In genomic region chr4:17781831-17782287, GRCh38 we compare ENCODE assay signal across 8 cellular contexts. TPM values are rescaled to one million over a fixed set of nuclear protein-coding genes. Genes with fewer than 3 reads are reported as not detected.
DNase-seq lines count a peak whose midpoint lies in the region; ATAC-seq, FAIRE-seq and TF ChIP-seq lines count a peak whose summit lies in the region.

No MANE protein-coding gene starts in this region.

- H3K9me3 ChIP-seq in A549 (no peaks in the 10 kb centered on the region), H1 (ENCODE audit: insufficient read depth in 2 of 2, low read depth in 1 of 2, low read length in 1 of 2) (no peaks in the 10 kb centered on the region), ovary (no peaks in the 10 kb centered on the region)

- DNase-seq in A549 (ENCODE audit: low read depth in 1 of 2, low spot score in 1 of 2) = no peak
- no peak for DNase-seq in HFF-Myc (ENCODE audit: extremely low read depth, low read depth)
- DNase-seq in H1 (ENCODE audit: low read depth in 1 of 2, low spot score in 2 of 2) = no peak
- DNase-seq in natural killer cell = no peak
- no peak for DNase-seq in ovary
- DNase-seq in C1 segment of cervical spinal cord (lab: John Stamatoyannopoulos, UW) = no peak

- peak overlapping the region; percentile 95 for H3K4me2 ChIP-seq in A549
- H3K4me2 ChIP-seq in H1 (ENCODE audit: insufficient read depth in 1 of 2, low read depth in 2 of 2, low read length in 2 of 2) = peak overlapping the region; percentile 82 to 92

- H3K56ac ChIP-seq in H1 (replicated peaks; ENCODE audit: insufficient read length, low read depth, low read length) = no peak overlapping the region

- TF ChIP-seq EP300 in A549 (IDR thresholded peaks at IDR 0.05) = no peak
- no peak for TF ChIP-seq EP300 in H1 (IDR thresholded peaks at IDR 0.05; ENCODE audit: borderline replicate concordance in 1 of 2, low read depth in 2 of 2, low read length in 2 of 2)
- no peak for TF ChIP-seq EP300 in ovary (IDR thresholded peaks at IDR 0.05)

- H3K18ac ChIP-seq in H1 (ENCODE audit: extremely low read depth, low read length) = no peak overlapping the region

- peaks cover 21 to 36% (median 32%) of the 10 kb centered on the region in 4 experiments for H3K27me3 ChIP-seq in H1 (replicated peaks in 1 of 4; ENCODE audit: control insufficient read depth in 3 of 4, extremely low read depth in 1 of 4, insufficient read depth in 3 of 4, low read length in 3 of 4)
- H3K27me3 ChIP-seq in ovary = no peaks in the 10 kb centered on the region

- no peak overlapping the region for H3K4ac ChIP-seq in H1 (replicated peaks; ENCODE audit: insufficient read length, low read depth, low read length)

- no peak overlapping the region for H3K27ac Mint-ChIP-seq in natural killer cell

- H3K9me3 Mint-ChIP-seq in natural killer cell = no peaks in the 10 kb centered on the region

- H2AFZ ChIP-seq in H1 (ENCODE audit: low read length) = peak overlapping the region; percentile 43

- no peak overlapping the region for H4K8ac ChIP-seq in H1 (ENCODE audit: extremely low read depth, insufficient read depth, low read length)

- no peak overlapping the region; a peak in 2 of 7 replicates for H3K9ac ChIP-seq in H1 (replicated peaks in 1 of 4; ENCODE audit: extremely low read depth in 1 of 4, low read depth in 3 of 4, low read length in 3 of 4)

- 66% methylated on average over 23 of the region's 27 CpGs for WGBS in A549 (ENCODE audit: missing lambda C conversion rate)
- WGBS in H1 (ENCODE audit: extremely low coverage in 1 of 2, insufficient coverage in 1 of 2, insufficient read length in 1 of 2, insufficient replicate concordance in 2 of 2, low coverage in 1 of 2, low lambda C conversion rate in 2 of 2, missing lambda C conversion rate in 1 of 2), 2 experiments = 3% methylated on average over 27 of the region's 27 CpGs; no CpG with 5 or more reads in 1 of the 2 experiments
- 4 to 6% (median 6%) methylated on average over 27 of the region's 27 CpGs for WGBS in ovary, 3 donors

- H3K4me3 ChIP-seq in A549 (peak overlapping the region; percentile 48; the same call in 2 of the 3 replicates), HFF-Myc (replicated peaks; ENCODE audit: low read depth, low read length) (peak overlapping the region; percentile 43), H1 (ENCODE audit: extremely low read depth in 1 of 4, insufficient read depth in 2 of 4, low read depth in 3 of 4, low read length in 4 of 4) (peak overlapping the region; percentile 16 to 62 (median 40)), ovary (no peak overlapping the region)

- H2BK120ac ChIP-seq in H1 (replicated peaks; ENCODE audit: low read depth, low read length) = no peak overlapping the region

- no peak overlapping the region for H2BK20ac ChIP-seq in H1 (ENCODE audit: low read length)

- TF ChIP-seq RAD21 in A549 (conservative IDR thresholded peaks at IDR 0.05 in 1 of 2, IDR thresholded peaks at IDR 0.05 in 1 of 2) = no peak
- TF ChIP-seq RAD21 in H1 (IDR thresholded peaks at IDR 0.05 in 1 of 2, conservative IDR thresholded peaks at IDR 0.05 in 1 of 2; ENCODE audit: low read depth in 2 of 2, low read length in 2 of 2) = no peak

- H3K79me2 ChIP-seq in H1 (ENCODE audit: control insufficient read depth in 1 of 2, insufficient read depth in 2 of 2, low read length in 2 of 2) = no peaks in the 10 kb centered on the region

- H3K23me2 ChIP-seq in H1 (ENCODE audit: low read depth, low read length) = peaks cover 13% of the 10 kb centered on the region; the same call in 1 of the 2 replicates

- no peak overlapping the region for H2BK5ac ChIP-seq in H1 (ENCODE audit: low read depth, low read length)

- TF ChIP-seq POLR2A in A549 (IDR thresholded peaks at IDR 0.05; ENCODE audit: low read length) (no peak), H1 (IDR thresholded peaks at IDR 0.05; ENCODE audit: control extremely low read depth in 1 of 2, low read depth in 2 of 2, low read length in 2 of 2) (no peak), ovary (IDR thresholded peaks at IDR 0.05) (no peak)

- H3K27me3 Mint-ChIP-seq in natural killer cell (ENCODE audit: low read depth in 2 of 2) = peaks cover 29 to 49% of the 10 kb centered on the region in 2 donors

- intact Hi-C loops in natural killer cell (cut with micrococcal nuclease) = no loop called here
- intact Hi-C loops in ovary (cut with DNase I) = no loop called here

- 0 out of 2 replicates have a peak overlapping the region, but pooled peaks have one; percentile 14 for H2BK12ac ChIP-seq in H1 (ENCODE audit: low read depth, low read length)

- H2AK5ac ChIP-seq in H1 (ENCODE audit: low read depth, low read length) = no peak overlapping the region

- H4K5ac ChIP-seq in H1 (ENCODE audit: insufficient read length, low read depth, low read length) = no peak overlapping the region

- POLR2A ChIA-PET in A549 (lab: Yijun Ruan, JAX) (no interaction called here), H1 (lab: Charles Lee; ENCODE audit: partially characterized antibody) (interaction anchor here (0.7 to 2.0 kb wide), 6 partner anchors 8 to 35 kb away, joined by 3 to 5 read pairs (median 4); partner anchors contain the start of genes DCAF16 and NCAPG)

- TF ChIP-seq CTCF in A549 (IDR thresholded peaks at IDR 0.05) = no peak
- no peak for TF ChIP-seq CTCF in HFF-Myc (IDR thresholded peaks at IDR 0.05; ENCODE audit: low read depth, low read length, missing control alignments)
- TF ChIP-seq CTCF in H1 (IDR thresholded peaks at IDR 0.05; ENCODE audit: control extremely low read depth in 1 of 3, insufficient read depth in 1 of 3, low read depth in 1 of 3, low read length in 3 of 3) = no peak
- no peak for TF ChIP-seq CTCF in natural killer cell (IDR thresholded peaks at IDR 0.05)
- no peak for TF ChIP-seq CTCF in ovary (IDR thresholded peaks at IDR 0.05)

- no peaks in the 10 kb centered on the region for H3K36me3 Mint-ChIP-seq in natural killer cell

- peaks cover 0 to 1% of the 10 kb centered on the region in 2 experiments for H4K20me1 ChIP-seq in H1 (replicated peaks in 1 of 2; ENCODE audit: control insufficient read depth in 1 of 2, insufficient read depth in 2 of 2, low read length in 2 of 2)

- peak overlapping the region; percentile 38 for H3K4me3 Mint-ChIP-seq in natural killer cell

- no peak overlapping the region for H2BK15ac ChIP-seq in H1 (ENCODE audit: low read length)

- no peak for FAIRE-seq in A549 (lab: Jason Lieb, UNC)
- no peak for FAIRE-seq in H1 (lab: Jason Lieb, UNC)

- H3K4me1 ChIP-seq in A549 (peaks cover 7% of the 10 kb centered on the region; the same call in 1 of the 3 replicates), H1 (replicated peaks in 1 of 4; ENCODE audit: control insufficient read depth in 3 of 4, insufficient read depth in 4 of 4, low read length in 3 of 4) (peaks cover 0 to 14% (median 6%) of the 10 kb centered on the region in 4 experiments; a peak in 5 of 7 replicates), ovary (ENCODE audit: insufficient read depth) (peaks cover 7% of the 10 kb centered on the region)

- ATAC-seq in A549 = 0 out of 6 replicates have a peak, but pooled peaks of 1 of the 2 experiments have one; percentile 12
- ATAC-seq in natural killer cell = no peak
- no peak for ATAC-seq in HG03571 (IDR thresholded peaks at IDR 0.05; ENCODE audit: unreplicated experiment)
- ATAC-seq in HG02970 (IDR thresholded peaks at IDR 0.05; ENCODE audit: low FRiP score, unreplicated experiment) = no peak

- CTCF ChIA-PET in A549 (lab: Yijun Ruan, JAX) = no interaction called here
- CTCF ChIA-PET in H1 (lab: Charles Lee; ENCODE audit: partially characterized antibody) = interaction anchor here (1.0 to 1.1 kb wide), 2 partner anchors 17 to 22 kb away, joined by 3 to 4 read pairs; no protein-coding TSS in a partner anchor

- H3K36me3 ChIP-seq in H1 (ENCODE audit: control insufficient read depth in 2 of 4, insufficient read depth in 4 of 4, low read length in 3 of 4) (no peaks in the 10 kb centered on the region), ovary (no peaks in the 10 kb centered on the region)

- H3K27ac ChIP-seq in A549 (no peak overlapping the region), H1 (ENCODE audit: low read depth, low read length) (no peak overlapping the region), ovary (no peak overlapping the region)

- no peak overlapping the region for H4K91ac ChIP-seq in H1 (replicated peaks; ENCODE audit: insufficient read length, low read length)

- no peaks in the 10 kb centered on the region for H3K79me1 ChIP-seq in H1 (ENCODE audit: low read depth, low read length)

- peaks cover 16 to 23% of the 10 kb centered on the region in 2 donors for H3K4me1 Mint-ChIP-seq in natural killer cell

- H3K23ac ChIP-seq in H1 (ENCODE audit: insufficient read length) = no peak overlapping the region

- H3K14ac ChIP-seq in H1 (ENCODE audit: insufficient read length) = no peak overlapping the region

RNA-seq across cellular contexts. Expression of gene FAM184B, which starts 0.4 kb away (rescaled TPM):
- polyA plus RNA-seq in A549 (2011; rRNA removed) = 0.01 TPM in 1 of 2 replicates, not detected in the other
- under 0.01 and 0.01 TPM in 2 replicates for polyA plus RNA-seq in A549 (2012; cell fraction: cytosol; rRNA removed)
- not detected in 2 replicates for polyA plus RNA-seq in A549 (2012; cell fraction: nucleus; rRNA removed)
- polyA plus RNA-seq in A549 (2017; fragmentation: RNase III; extraction: RNeasy Plus Mini Kit Qiagen cat#74134 plus additional on column Dnase treatment) = 0.01 to 0.04 TPM in 2 of 3 replicates, not detected in the other
- polyA minus RNA-seq in A549 (2011; rRNA and poly(A)+ RNA removed) = not detected in 2 replicates
- 0.39 and 0.46 TPM in 2 replicates for total RNA-seq in H1 (2021; fragmentation: NEBNext Ultra II Directional; extraction: Animal tissue kit (Norgen Biotek cat#: 25700))
- polyA plus RNA-seq in H1 (2011; rRNA removed) = 0.05 TPM in 2 replicates
- 0.08 TPM for polyA plus RNA-seq in H1 (2011; cell fraction: cytosol; rRNA removed)
- 0.07 TPM for polyA plus RNA-seq in H1 (2011; cell fraction: nucleus; rRNA removed)
- 0.19 to 0.20 TPM (median 0.19 TPM) in 3 of 4 replicates, not detected in the other for polyA plus RNA-seq in H1 (2012, experiment 1 of 2)
- polyA plus RNA-seq in H1 (2012, experiment 2 of 2) = 0.03 TPM
- polyA plus RNA-seq in H1 (2013, experiment 1 of 2) = 0.28 TPM
- polyA plus RNA-seq in H1 (2013, experiment 2 of 2) = 0.24 TPM
- 0.05 and 0.06 TPM in 2 replicates for polyA minus RNA-seq in H1 (2011; rRNA and poly(A)+ RNA removed)
- 0.15 TPM for polyA minus RNA-seq in H1 (2011; cell fraction: cytosol; rRNA and poly(A)+ RNA removed)
- 0.10 TPM for polyA minus RNA-seq in H1 (2011; cell fraction: nucleus; rRNA and poly(A)+ RNA removed)
- total RNA-seq in natural killer cell = under 1 TPM in 1 of 3 donors, not detected in 2; 0.05 TPM
- under 1 TPM in 2 of 7 donors, not detected in 5; 0.03 to 0.05 TPM for total RNA-seq in ovary
- under 1 TPM; 0.03 to 0.17 TPM for polyA plus RNA-seq in ovary

RNA-seq across cellular contexts. Expression of gene DCAF16, which starts 28.7 kb away (rescaled TPM):
- polyA plus RNA-seq in A549 (2011; rRNA removed) = 12.9 and 13.3 TPM in 2 replicates
- polyA plus RNA-seq in A549 (2012; cell fraction: cytosol; rRNA removed) = 6.9 and 7.4 TPM in 2 replicates
- polyA plus RNA-seq in A549 (2012; cell fraction: nucleus; rRNA removed) = 5.7 and 7.2 TPM in 2 replicates
- 6.3 to 7.9 TPM (median 6.8 TPM) in 3 replicates for polyA plus RNA-seq in A549 (2017; fragmentation: RNase III; extraction: RNeasy Plus Mini Kit Qiagen cat#74134 plus additional on column Dnase treatment)
- polyA minus RNA-seq in A549 (2011; rRNA and poly(A)+ RNA removed) = 9.5 and 11.2 TPM in 2 replicates
- total RNA-seq in H1 (2021; fragmentation: NEBNext Ultra II Directional; extraction: Animal tissue kit (Norgen Biotek cat#: 25700)) = 55.7 and 57.9 TPM in 2 replicates
- 22.7 and 26.5 TPM in 2 replicates for polyA plus RNA-seq in H1 (2011; rRNA removed)
- polyA plus RNA-seq in H1 (2011; cell fraction: cytosol; rRNA removed) = 26.0 TPM
- polyA plus RNA-seq in H1 (2011; cell fraction: nucleus; rRNA removed) = 23.4 TPM
- polyA plus RNA-seq in H1 (2012, experiment 1 of 2) = 28.9 to 33.9 TPM (median 31.1 TPM) in 4 replicates
- 7.3 TPM for polyA plus RNA-seq in H1 (2012, experiment 2 of 2)
- 38.2 TPM for polyA plus RNA-seq in H1 (2013, experiment 1 of 2)
- 35.8 TPM for polyA plus RNA-seq in H1 (2013, experiment 2 of 2)
- polyA minus RNA-seq in H1 (2011; rRNA and poly(A)+ RNA removed) = 31.4 and 48.1 TPM in 2 replicates
- 30.5 TPM for polyA minus RNA-seq in H1 (2011; cell fraction: cytosol; rRNA and poly(A)+ RNA removed)
- polyA minus RNA-seq in H1 (2011; cell fraction: nucleus; rRNA and poly(A)+ RNA removed) = 35.2 TPM
- 10 to 100 TPM; 73.9 to 93.8 (median 90.3) TPM for total RNA-seq in natural killer cell
- 10 to 100 TPM; 31.4 to 65.0 (median 56.9) TPM for total RNA-seq in ovary
- 10 to 100 TPM; 25.8 to 32.5 TPM for polyA plus RNA-seq in ovary

RNA-seq across cellular contexts. Expression of gene NCAPG, which starts 28.9 kb away (rescaled TPM):
- polyA plus RNA-seq in A549 (2011; rRNA removed) = 22.3 and 36.4 TPM in 2 replicates
- polyA plus RNA-seq in A549 (2012; cell fraction: cytosol; rRNA removed) = 7.8 and 8.5 TPM in 2 replicates
- polyA plus RNA-seq in A549 (2012; cell fraction: nucleus; rRNA removed) = 5.9 and 8.1 TPM in 2 replicates
- polyA plus RNA-seq in A549 (2017; fragmentation: RNase III; extraction: RNeasy Plus Mini Kit Qiagen cat#74134 plus additional on column Dnase treatment) = 23.7 to 27.5 TPM (median 23.9 TPM) in 3 replicates
- 8.0 and 10.5 TPM in 2 replicates for polyA minus RNA-seq in A549 (2011; rRNA and poly(A)+ RNA removed)
- 52.3 and 56.6 TPM in 2 replicates for total RNA-seq in H1 (2021; fragmentation: NEBNext Ultra II Directional; extraction: Animal tissue kit (Norgen Biotek cat#: 25700))
- 6.8 and 12.9 TPM in 2 replicates for polyA plus RNA-seq in H1 (2011; rRNA removed)
- 17.9 TPM for polyA plus RNA-seq in H1 (2011; cell fraction: cytosol; rRNA removed)
- polyA plus RNA-seq in H1 (2011; cell fraction: nucleus; rRNA removed) = 7.8 TPM
- polyA plus RNA-seq in H1 (2012, experiment 1 of 2) = 20.0 to 38.8 TPM (median 23.6 TPM) in 4 replicates
- polyA plus RNA-seq in H1 (2012, experiment 2 of 2) = 1.9 TPM
- polyA plus RNA-seq in H1 (2013, experiment 1 of 2) = 30.6 TPM
- polyA plus RNA-seq in H1 (2013, experiment 2 of 2) = 29.1 TPM
- polyA minus RNA-seq in H1 (2011; rRNA and poly(A)+ RNA removed) = 21.3 and 25.7 TPM in 2 replicates
- polyA minus RNA-seq in H1 (2011; cell fraction: cytosol; rRNA and poly(A)+ RNA removed) = 16.5 TPM
- polyA minus RNA-seq in H1 (2011; cell fraction: nucleus; rRNA and poly(A)+ RNA removed) = 37.0 TPM
- 1 to 10 TPM; 1.3 to 1.8 (median 1.6) TPM for total RNA-seq in natural killer cell
- total RNA-seq in ovary = 1 to 10 TPM in 1 of 7 donors, under 1 TPM in 4, not detected in 2; 0.25 to 1.9 (median 0.48) TPM
- 1 to 10 TPM in 1 of 2 donors, under 1 TPM in 1; 0.48 to 1.3 TPM for polyA plus RNA-seq in ovary

Comparison
In these comparisons a context has a peak if more than half of its experiments do, and no peak if none do; other contexts are left out.
1. RNA of gene NCAPG, which starts 28.9 kb away (total RNA-seq): 52.3 to 56.6 TPM in H1; 1.3 to 1.8 TPM in natural killer cell and 0.25 to 1.9 TPM in ovary; every median in the first group is over 10 times any median in the second.
2. Of the 18 proteins assayed by ChIP-seq in both H1 and A549: peak only in H1: RNF2; only in A549: none; in both: none; in neither: 17.